Comparison of ENCODE assay signal across 19 cellular contexts in the genomic region with DNA sequence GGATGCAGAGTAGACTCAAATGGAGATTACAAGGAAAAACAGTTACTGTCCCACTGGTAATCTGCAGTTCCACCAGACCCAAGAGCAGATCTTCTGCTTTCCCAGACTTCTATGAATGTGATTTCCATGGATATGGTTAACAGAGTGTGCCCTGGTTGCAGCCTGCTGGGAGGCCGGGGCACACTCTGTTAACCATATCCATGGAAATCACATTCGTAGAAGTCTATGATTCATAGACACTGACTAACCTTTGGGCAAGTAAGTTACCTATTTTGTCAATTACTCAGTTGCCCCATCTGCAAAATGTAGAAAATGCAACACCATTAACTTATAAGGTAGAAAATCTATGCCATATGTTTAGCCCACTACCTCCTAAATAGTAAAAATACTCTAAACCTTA.
"Had no signal": no experiment of that assay in that cellular context is flagged by ENCODE, and none has a peak within 500 bp of the region (broad histone marks: within the 10 kb centered on the region; RNA-seq: fewer than 3 reads in every experiment).

No MANE protein-coding gene starts in this region.

- H3K27ac ChIP-seq: dorsolateral prefrontal cortex, esophagus muscularis mucosa, gastrocnemius medialis, hepatocyte, lower lobe of right lung, right lobe of liver, upper lobe of left lung had no signal

- H3K79me2 ChIP-seq: hepatocyte had no signal

- H3K36me3 ChIP-seq: esophagus muscularis mucosa, gastrocnemius medialis, lower lobe of right lung, right lobe of liver, upper lobe of left lung had no signal

- H2AFZ ChIP-seq: hepatocyte had no signal

- H3K4me1 ChIP-seq: esophagus muscularis mucosa, gastrocnemius medialis, lower lobe of right lung, right lobe of liver, upper lobe of left lung had no signal

- H3K27me3 ChIP-seq: dorsolateral prefrontal cortex, esophagus muscularis mucosa, gastrocnemius medialis, hepatocyte, right lobe of liver, upper lobe of left lung had no signal

- H3K4me2 ChIP-seq: hepatocyte had no signal

- ATAC-seq: activated CD8-positive, alpha-beta memory T cell treated with anti-CD3 and anti-CD28 coated beads, Interleukin-2, amount 10 ng/mL, durations not matched to agents 7 days and 5 days; activated naive CD4-positive, alpha-beta T cell treated with anti-CD3 and anti-CD28 coated beads, Interleukin-2, amount 50 U/mL, for 72 hours; activated T-cell treated with anti-CD3 and anti-CD28 coated beads, Interleukin-2, amount 50 U/mL, for 4 hours; gastrocnemius medialis; left cardiac atrium; lower lobe of right lung; naive thymus-derived CD4-positive, alpha-beta T cell; right lobe of liver; stimulated activated naive CD8-positive, alpha-beta T cell treated with anti-CD3 and anti-CD28 coated beads, Interleukin-15, Interleukin-2, amounts not matched to agents 100 U/mL and 50 U/mL, for 24 hours had no signal

- DNase-seq: activated CD4-positive, alpha-beta T cell treated with anti-CD3 and anti-CD28 coated beads, Interleukin-2, amount 50 U/mL, for 48 hours; activated CD4-positive, CD25-positive, alpha-beta regulatory T cell treated with anti-CD3 and anti-CD28 coated beads, Interleukin-2, amount 50 U/mL, for 72 hours; activated CD8-positive, alpha-beta memory T cell treated with anti-CD3 and anti-CD28 coated beads, Interleukin-2, amount 10 ng/mL, durations not matched to agents 7 days and 5 days; activated effector memory CD4-positive, alpha-beta T cell treated with anti-CD3 and anti-CD28 coated beads, Interleukin-2, amount 50 U/mL, for 16 hours; activated T-cell treated with anti-CD3 and anti-CD28 coated beads, Interleukin-2, amount 50 U/mL, for 4 hours; amygdala; dorsolateral prefrontal cortex; gastrocnemius medialis; left cardiac atrium; lower lobe of right lung; naive thymus-derived CD4-positive, alpha-beta T cell; right lobe of liver; stimulated activated CD4-positive, alpha-beta T cell treated with anti-CD3 and anti-CD28 coated beads, Interleukin-2, amount 100 ng/mL, for 48 hours; stimulated activated CD8-positive, alpha-beta memory T cell treated with anti-CD3 and anti-CD28 coated beads, Interleukin-4, amount 100 ng/mL, for 48 hours; stimulated activated naive CD8-positive, alpha-beta T cell treated with anti-CD3 and anti-CD28 coated beads, Interleukin-15, Interleukin-2, amounts not matched to agents 100 U/mL and 50 U/mL, for 24 hours; upper lobe of left lung had no signal

- H3K4me3 ChIP-seq: dorsolateral prefrontal cortex, esophagus muscularis mucosa, gastrocnemius medialis, hepatocyte, lower lobe of right lung, right lobe of liver, upper lobe of left lung had no signal

- H3K9me3 ChIP-seq: esophagus muscularis mucosa, gastrocnemius medialis, lower lobe of right lung, right lobe of liver had no signal
